ENCODE assay signal across 32 cellular contexts in genomic region chr10:97601268-97602215, GRCh38. TPM values are rescaled to one million over a fixed set of nuclear protein-coding genes. Genes with fewer than 3 reads are reported as not detected.
DNase-seq lines count a peak whose midpoint lies in the region; ATAC-seq and TF ChIP-seq lines count a peak whose summit lies in the region.
"Had no signal": no experiment of that assay in that cellular context is flagged by ENCODE, and none has a peak within 500 bp of the region (broad histone marks: within the 10 kb centered on the region; RNA-seq: fewer than 3 reads in every experiment).

No MANE protein-coding gene starts in this region.

- no TSS peak for BruUV-seq in IMR-90 (replicated peaks; lab: Mats Ljungman, UMichigan)

- H3K4me3 ChIP-seq in IMR-90 (ENCODE audit: insufficient read depth, low read depth, low read length): no peak overlapping the region
- peak overlapping the region; percentile 15 to 41 (median 34) for H3K4me3 ChIP-seq in gastrocnemius medialis
- H3K4me3 ChIP-seq: BLaER1 treated with 17β-estradiol and CSF1 and Interleukin-3, amounts not matched to agents 10 nM and 100 nM; body of pancreas; gastroesophageal sphincter; HAP-1; lower lobe of right lung; Peyer's patch; suprapubic skin had no signal

- in situ Hi-C loops in IMR-90 (cut with MboI; ENCODE audit: low sequenced_read_pairs): no loop called here
- in situ Hi-C loops in gastrocnemius medialis (cut with MboI; ENCODE audit: low sequenced_read_pairs in 4 of 4): no loop called here

- H3K27ac ChIP-seq in IMR-90 (ENCODE audit: insufficient read depth, low read length) (no peak overlapping the region), gastrocnemius medialis (peak overlapping the region; percentile 88 to 94 (median 92))
- H3K27ac ChIP-seq: BLaER1 treated with 17β-estradiol and CSF1 and Interleukin-3, amounts not matched to agents 10 nM and 100 nM; body of pancreas; gastroesophageal sphincter; lower lobe of right lung; Peyer's patch; suprapubic skin; WERI-Rb-1 had no signal

- no peak overlapping the region for H2BK120ac ChIP-seq in IMR-90 (ENCODE audit: low read depth, low read length)

- H4K91ac ChIP-seq in IMR-90 (ENCODE audit: insufficient read depth, low read depth, low read length): no peak overlapping the region

- no peak overlapping the region for H3K4me2 ChIP-seq in IMR-90 (ENCODE audit: low read depth, low read length)
- H3K4me2 ChIP-seq: BLaER1 treated with 17β-estradiol and CSF1 and Interleukin-3, amounts not matched to agents 10 nM and 100 nM had no signal

- H3K23ac ChIP-seq in IMR-90 (ENCODE audit: low read depth, low read length): no peak overlapping the region

- no peak overlapping the region for H2AFZ ChIP-seq in IMR-90 (replicated peaks; ENCODE audit: low read length, poor library complexity)

- H3K9me1 ChIP-seq in IMR-90 (ENCODE audit: insufficient read depth, low read length): peaks cover 9% of the 10 kb centered on the region; the same call in 1 of the 2 replicates

- H3K9me3 ChIP-seq in IMR-90 (ENCODE audit: control insufficient read depth, insufficient read depth, low read length): no peaks in the 10 kb centered on the region
- H3K9me3 ChIP-seq in gastrocnemius medialis: no peaks in the 10 kb centered on the region
- H3K9me3 ChIP-seq: BLaER1 treated with 17β-estradiol and CSF1 and Interleukin-3, amounts not matched to agents 10 nM and 100 nM; body of pancreas; gastroesophageal sphincter; HAP-1; lower lobe of right lung; Peyer's patch; suprapubic skin had no signal

- H3K9ac ChIP-seq in IMR-90 (ENCODE audit: low read depth, low read length): no peak overlapping the region
- H3K9ac ChIP-seq: BLaER1 treated with 17β-estradiol and CSF1 and Interleukin-3, amounts not matched to agents 10 nM and 100 nM had no signal

- POLR2A ChIA-PET in IMR-90 (lab: Charles Lee; ENCODE audit: unreplicated experiment): no interaction called here

- no peak for DNase-seq in IMR-90
- peak; percentile 73 for DNase-seq in cerebellum (ENCODE audit: low spot score)
- DNase-seq in hypothalamus (lab: John Stamatoyannopoulos, UW): peak in 33 of 51 donors; percentile 12 to 80 (median 61)
- peak; percentile 53 to 79 for DNase-seq in gastrocnemius medialis
- no peak for DNase-seq in stimulated activated naive CD4-positive, alpha-beta T cell treated with Interleukin-2 at 50 U/mL for 16 hours (lab: John Stamatoyannopoulos, UW)
- DNase-seq in amniotic stem cell (lab: John Stamatoyannopoulos, UW): no peak
- DNase-seq in NK-92 treated with Interleukin-12 subunit alpha and Interleukin-12 subunit beta, amount 100 ng/mL, for 24 hours (lab: John Stamatoyannopoulos, UW): no peak
- no peak for DNase-seq in activated CD8-positive, alpha-beta memory T cell treated with anti-CD3 and anti-CD28 coated beads, Interleukin-2, amount 50 U/mL, for 48 hours
- DNase-seq: activated CD4-positive, alpha-beta T cell treated with anti-CD3 and anti-CD28 coated beads, Interleukin-2, amount 10 ng/mL, durations not matched to agents 24 days and 14 days; activated CD8-positive, alpha-beta memory T cell treated with anti-CD3 and anti-CD28 coated beads for 24 hours; activated gamma-delta T cell treated with Interleukin-2 at 50 U/mL for 16 hours; activated naive CD8-positive, alpha-beta T cell treated with anti-CD3 and anti-CD28 coated beads, Interleukin-2, amount 10 ng/mL, durations not matched to agents 7 days and 5 days; body of pancreas; KBM-7; lower lobe of right lung; naive thymus-derived CD8-positive, alpha-beta T cell; NCI-H1105 treated with DMSO at 0.1 percent for 48 hours; NCI-H1930; NCI-H524 treated with DMSO at 0.1 percent for 48 hours; occipital lobe; Peyer's patch; T1000; WERI-Rb-1 had no signal

- H2AK9ac ChIP-seq in IMR-90 (replicated peaks; ENCODE audit: low read depth, low read length, poor library complexity): peak overlapping the region; percentile 32

- H3K4ac ChIP-seq in IMR-90 (ENCODE audit: low read depth, low read length): no peak overlapping the region

- H3K14ac ChIP-seq in IMR-90 (replicated peaks; ENCODE audit: low read depth, low read length): no peak overlapping the region

- TF ChIP-seq CTCF in IMR-90 (conservative IDR thresholded peaks at IDR 0.05; ENCODE audit: low read depth, low read length) (no peak), gastrocnemius medialis (IDR thresholded peaks at IDR 0.05 in 4 of 5, conservative IDR thresholded peaks at IDR 0.05 in 1 of 5) (peak in 1 of 5 experiments; percentile 28)

- dilution Hi-C loops in IMR-90 (cut with HindIII; ENCODE audit: low sequenced_read_pairs, unreplicated experiment): no loop called here

- no peak overlapping the region for H2BK15ac ChIP-seq in IMR-90 (ENCODE audit: low read depth, low read length)

- no peak for TF ChIP-seq RAD21 in IMR-90 (IDR thresholded peaks at IDR 0.05; ENCODE audit: low read length)

- CTCF ChIA-PET in IMR-90 (lab: Yijun Ruan, JAX): no interaction called here

- H3K56ac ChIP-seq in IMR-90 (ENCODE audit: extremely low read depth, insufficient read depth, low read length): no peak overlapping the region

- 70% methylated on average over 11 of the region's 21 CpGs; no CpG with 5 or more reads in 1 of the 2 experiments for WGBS in IMR-90 (ENCODE audit: extremely low coverage in 2 of 2, insufficient read length in 1 of 2), 2 experiments

- no peaks in the 10 kb centered on the region for H4K20me1 ChIP-seq in IMR-90 (ENCODE audit: insufficient read depth, low read length)
- H4K20me1 ChIP-seq: BLaER1 treated with 17β-estradiol and CSF1 and Interleukin-3, amounts not matched to agents 10 nM and 100 nM had no signal

- no peak overlapping the region for H3K18ac ChIP-seq in IMR-90 (ENCODE audit: low read depth, low read length)

- H3K27me3 ChIP-seq in IMR-90 (ENCODE audit: control insufficient read depth, insufficient read depth, low read length) (no peaks in the 10 kb centered on the region), gastrocnemius medialis (no peaks in the 10 kb centered on the region)
- H3K27me3 ChIP-seq: BLaER1 treated with 17β-estradiol and CSF1 and Interleukin-3, amounts not matched to agents 10 nM and 100 nM; body of pancreas; gastroesophageal sphincter; Peyer's patch; suprapubic skin had no signal

- H4K5ac ChIP-seq in IMR-90 (ENCODE audit: low read depth, low read length): no peak overlapping the region

- no peak overlapping the region for H2BK20ac ChIP-seq in IMR-90 (ENCODE audit: low read depth, low read length)

- TF ChIP-seq POLR2A in IMR-90 (IDR thresholded peaks at IDR 0.05; ENCODE audit: low read depth, low read length): no peak
- TF ChIP-seq POLR2A in gastrocnemius medialis (IDR thresholded peaks at IDR 0.05): no peak

- no peaks in the 10 kb centered on the region for H3K79me1 ChIP-seq in IMR-90 (ENCODE audit: low read depth in 1 of 2, low read length in 2 of 2)

- no peak overlapping the region for H4K8ac ChIP-seq in IMR-90 (ENCODE audit: low read depth in 2 of 2, low read length in 2 of 2)

- ATAC-seq in IMR-90 (ENCODE audit: low read depth) (no peak), gastrocnemius medialis (peak; percentile 58 to 72)
- ATAC-seq: body of pancreas; gastroesophageal sphincter; lower lobe of right lung; naive thymus-derived CD8-positive, alpha-beta T cell; stimulated activated effector memory CD8-positive, alpha-beta T cell treated with anti-CD3 and anti-CD28 coated beads, Interleukin-12 subunit alpha, Interleukin-12 subunit beta, amount 100 ng/mL, for 72 hours had no signal

- H3K36me3 ChIP-seq in IMR-90 (ENCODE audit: control insufficient read depth, insufficient read depth, low read length) (no peaks in the 10 kb centered on the region), gastrocnemius medialis (no peaks in the 10 kb centered on the region)
- H3K36me3 ChIP-seq: BLaER1 treated with 17β-estradiol and CSF1 and Interleukin-3, amounts not matched to agents 10 nM and 100 nM; gastroesophageal sphincter; HAP-1; lower lobe of right lung; Peyer's patch; suprapubic skin; WERI-Rb-1 had no signal

- H3K4me1 ChIP-seq in IMR-90 (ENCODE audit: control insufficient read depth, insufficient read depth, low read length) (peaks cover 7% of the 10 kb centered on the region; the same call in 1 of the 2 replicates), gastrocnemius medialis (peaks cover 47 to 61% of the 10 kb centered on the region in 2 donors)
- H3K4me1 ChIP-seq: HAP-1, lower lobe of right lung, Peyer's patch had no signal

- no peak overlapping the region for H2BK5ac ChIP-seq in IMR-90 (ENCODE audit: low read depth, low read length, poor library complexity, severe bottlenecking)

- no peak overlapping the region for H2AK5ac ChIP-seq in IMR-90 (ENCODE audit: low read depth, low read length)

- intact Hi-C loops in IMR-90 (cut with micrococcal nuclease): no loop called here
- intact Hi-C loops in gastrocnemius medialis (cut with DNase I; ENCODE audit: low total_unique reads): no loop called here

RNA-seq across cellular contexts. Expression of gene C10orf62, which starts 12.0 kb away (rescaled TPM):
- total RNA-seq in IMR-90 (2012; rRNA removed): not detected in 2 replicates
- polyA plus RNA-seq in IMR-90 (2012; rRNA removed): not detected in 2 replicates
- polyA plus RNA-seq in IMR-90 (2012; cell fraction: cytosol; rRNA removed): not detected in 2 replicates
- polyA plus RNA-seq in IMR-90 (2012; cell fraction: nucleus; rRNA removed; ENCODE audit: low replicate concordance): 0.13 and 0.14 TPM in 2 replicates
- total RNA-seq in cerebellum: 0.73 TPM
- under 1 TPM in 2 of 4 donors, not detected in 2; 0.41 to 0.55 TPM for total RNA-seq in gastrocnemius medialis
- total RNA-seq: activated CD4-positive, alpha-beta T cell treated with anti-CD3 and anti-CD28 coated beads, Interleukin-2, amount 10 ng/mL, durations not matched to agents 24 days and 14 days; activated naive CD8-positive, alpha-beta T cell treated with anti-CD3 and anti-CD28 coated beads, Interleukin-2, amount 10 ng/mL, durations not matched to agents 7 days and 5 days; dermis microvascular lymphatic vessel endothelial cell; gastroesophageal sphincter; lower lobe of right lung; mononuclear cell; naive thymus-derived CD8-positive, alpha-beta T cell; occipital lobe; Peyer's patch; pulmonary artery endothelial cell; suprapubic skin; ureter had no signal
- polyA plus RNA-seq: naive thymus-derived CD8-positive, alpha-beta T cell had no signal

RNA-seq across cellular contexts. Expression of gene HOGA1, which starts 17.4 kb away (rescaled TPM):
- total RNA-seq in IMR-90 (2012; rRNA removed): 0.36 and 0.56 TPM in 2 replicates
- 0.41 and 0.42 TPM in 2 replicates for polyA plus RNA-seq in IMR-90 (2012; rRNA removed)
- 0.25 and 0.45 TPM in 2 replicates for polyA plus RNA-seq in IMR-90 (2012; cell fraction: cytosol; rRNA removed)
- 1.2 and 1.4 TPM in 2 replicates for polyA plus RNA-seq in IMR-90 (2012; cell fraction: nucleus; rRNA removed; ENCODE audit: low replicate concordance)
- 3.4 TPM for total RNA-seq in cerebellum
- total RNA-seq in gastrocnemius medialis: 10 to 100 TPM in 1 of 4 donors, 1 to 10 TPM in 1, under 1 TPM in 2; 0.27 to 11.2 (median 4.1) TPM
- total RNA-seq: activated CD4-positive, alpha-beta T cell treated with anti-CD3 and anti-CD28 coated beads, Interleukin-2, amount 10 ng/mL, durations not matched to agents 24 days and 14 days; activated naive CD8-positive, alpha-beta T cell treated with anti-CD3 and anti-CD28 coated beads, Interleukin-2, amount 10 ng/mL, durations not matched to agents 7 days and 5 days; mononuclear cell; naive thymus-derived CD8-positive, alpha-beta T cell had no signal
- polyA plus RNA-seq: naive thymus-derived CD8-positive, alpha-beta T cell had no signal

RNA-seq across cellular contexts. Expression of gene ANKRD2, which starts 29.0 kb away (rescaled TPM):
- total RNA-seq in IMR-90 (2012; rRNA removed): 0.28 and 0.36 TPM in 2 replicates
- 0.40 and 0.65 TPM in 2 replicates for polyA plus RNA-seq in IMR-90 (2012; rRNA removed)
- polyA plus RNA-seq in IMR-90 (2012; cell fraction: cytosol; rRNA removed): 0.36 and 0.63 TPM in 2 replicates
- 0.29 and 0.38 TPM in 2 replicates for polyA plus RNA-seq in IMR-90 (2012; cell fraction: nucleus; rRNA removed; ENCODE audit: low replicate concordance)
- not detected for total RNA-seq in cerebellum
- 1,000 to 10,000 TPM in 1 of 4 donors, 100 to 1,000 TPM in 3; 105 to 1,024 (median 853) TPM for total RNA-seq in gastrocnemius medialis
- total RNA-seq: activated CD4-positive, alpha-beta T cell treated with anti-CD3 and anti-CD28 coated beads, Interleukin-2, amount 10 ng/mL, durations not matched to agents 24 days and 14 days; body of pancreas; mononuclear cell; naive thymus-derived CD8-positive, alpha-beta T cell; occipital lobe; Peyer's patch had no signal
- polyA plus RNA-seq: naive thymus-derived CD8-positive, alpha-beta T cell had no signal

RNA-seq across cellular contexts. Expression of gene MORN4, which starts 31.8 kb away (rescaled TPM):
- total RNA-seq in IMR-90 (2012; rRNA removed): 3.2 and 3.3 TPM in 2 replicates
- polyA plus RNA-seq in IMR-90 (2012; rRNA removed): 8.4 and 10.1 TPM in 2 replicates
- 7.4 and 9.0 TPM in 2 replicates for polyA plus RNA-seq in IMR-90 (2012; cell fraction: cytosol; rRNA removed)
- 1.8 and 7.7 TPM in 2 replicates for polyA plus RNA-seq in IMR-90 (2012; cell fraction: nucleus; rRNA removed; ENCODE audit: low replicate concordance)
- total RNA-seq in cerebellum: 19.6 TPM
- total RNA-seq in gastrocnemius medialis: 1 to 10 TPM in 3 of 4 donors, under 1 TPM in 1; 0.51 to 8.7 (median 2.1) TPM
- total RNA-seq: mononuclear cell had no signal

RNA-seq across cellular contexts. Expression of gene PI4K2A, which starts 38.9 kb away (rescaled TPM):
- total RNA-seq in IMR-90 (2012; rRNA removed) (15.6 and 15.8 TPM in 2 replicates), cerebellum (8.7 TPM), gastrocnemius medialis (10 to 100 TPM; 16.1 to 18.5 (median 17.9) TPM)
- 25.3 and 27.3 TPM in 2 replicates for polyA plus RNA-seq in IMR-90 (2012; rRNA removed)
- polyA plus RNA-seq in IMR-90 (2012; cell fraction: cytosol; rRNA removed): 16.6 and 18.3 TPM in 2 replicates
- polyA plus RNA-seq in IMR-90 (2012; cell fraction: nucleus; rRNA removed; ENCODE audit: low replicate concordance): 16.4 and 20.0 TPM in 2 replicates

Comparison
In these comparisons a context has a peak if more than half of its experiments do, and no peak if none do; other contexts are left out.
1. DNase-seq: peak in cerebellum (single experiment), hypothalamus (33 of 51) and gastrocnemius medialis (2 of 2); none in IMR-90 (single experiment), stimulated activated naive CD4-positive, alpha-beta T cell treated with Interleukin-2 at 50 U/mL for 16 hours (single experiment), amniotic stem cell (single experiment), NK-92 treated with Interleukin-12 subunit alpha and Interleukin-12 subunit beta, amount 100 ng/mL, for 24 hours (single experiment) and activated CD8-positive, alpha-beta memory T cell treated with anti-CD3 and anti-CD28 coated beads, Interleukin-2, amount 50 U/mL, for 48 hours (single experiment).
2. RNA of gene ANKRD2, which starts 29.0 kb away (total RNA-seq): 105 to 1,024 TPM in gastrocnemius medialis; 0.28 to 0.36 TPM in IMR-90 and not detected in cerebellum (single experiment); every median in the first group is over 10 times any median in the second.